Comparison of ENCODE assay signal across 19 cellular contexts in genomic region chr3:135235541-135235940, GRCh38.
DNase-seq lines count a peak whose midpoint lies in the region; ATAC-seq and TF ChIP-seq lines count a peak whose summit lies in the region.
"Had no signal": no experiment of that assay in that cellular context is flagged by ENCODE, and none has a peak within 500 bp of the region (broad histone marks: within the 10 kb centered on the region; RNA-seq: fewer than 3 reads in every experiment).

No MANE protein-coding gene starts in this region.

- TF ChIP-seq CTCF in endodermal cell (conservative IDR thresholded peaks at IDR 0.05) = no peak
- no peak for TF ChIP-seq CTCF in vagina (IDR thresholded peaks at IDR 0.05)
- TF ChIP-seq CTCF in glutamatergic neuron (IDR thresholded peaks at IDR 0.05; ENCODE audit: partially characterized antibody, unreplicated experiment) = no peak

- H4K5ac ChIP-seq in mesendoderm (ENCODE audit: low read length) = no peak overlapping the region

- H3K36me3 ChIP-seq in endodermal cell (ENCODE audit: control insufficient read depth, insufficient read depth, low read length) (no peaks in the 10 kb centered on the region), mesendoderm (ENCODE audit: control insufficient read depth, insufficient read depth, low read length) (no peaks in the 10 kb centered on the region), vagina (no peaks in the 10 kb centered on the region)
- H3K36me3 ChIP-seq: BE2C, BLaER1 had no signal

- H3K79me1 ChIP-seq in mesendoderm (ENCODE audit: low read length) = no peaks in the 10 kb centered on the region

- no peak overlapping the region for H3K4me2 ChIP-seq in mesendoderm (ENCODE audit: low read length)
- H3K4me2 ChIP-seq: BLaER1 had no signal

- H3K4me1 ChIP-seq in endodermal cell (ENCODE audit: control insufficient read depth, insufficient read depth, low read length) (peaks cover 3% of the 10 kb centered on the region), mesendoderm (ENCODE audit: control insufficient read depth, low read depth, low read length) (no peaks in the 10 kb centered on the region), vagina (no peaks in the 10 kb centered on the region)
- H3K4me1 ChIP-seq: BLaER1 had no signal

- H3K4me3 Mint-ChIP-seq in endodermal cell (no peak overlapping the region), glutamatergic neuron (ENCODE audit: unreplicated experiment) (no peak overlapping the region)
- H3K4me3 Mint-ChIP-seq: CD14-positive monocyte; CD4-positive, alpha-beta memory T cell; CD4-positive, CD25-positive, alpha-beta regulatory T cell; CD8-positive, alpha-beta memory T cell had no signal

- DNase-seq in endodermal cell (peak; percentile 66), mesendoderm (peak; percentile 41), vagina (ENCODE audit: extremely low spot score in 2 of 2) (peak; percentile 25 to 37), left lobe of liver (ENCODE audit: low spot score) (no peak), occipital lobe (lab: John Stamatoyannopoulos, UW) (no peak), glutamatergic neuron (no peak)
- DNase-seq: 8988T; ACHN; BE2C; C1 segment of cervical spinal cord; CD4-positive, alpha-beta memory T cell; CD4-positive, CD25-positive, alpha-beta regulatory T cell; CD8-positive, alpha-beta memory T cell; COR-L47; DMS79 treated with DMSO at 0.1 percent for 48 hours; GDM1 had no signal

- H3K79me2 ChIP-seq in mesendoderm (ENCODE audit: control insufficient read depth, insufficient read depth, low read length) = no peaks in the 10 kb centered on the region

- peaks cover 14% of the 10 kb centered on the region for H3K27me3 Mint-ChIP-seq in endodermal cell (ENCODE audit: insufficient read depth)
- H3K27me3 Mint-ChIP-seq in glutamatergic neuron (ENCODE audit: unreplicated experiment) = no peaks in the 10 kb centered on the region
- H3K27me3 Mint-ChIP-seq: CD4-positive, CD25-positive, alpha-beta regulatory T cell had no signal

- ATAC-seq in left lobe of liver = no peak
- ATAC-seq: GM12878 had no signal

- H2AK5ac ChIP-seq in mesendoderm (ENCODE audit: low read length) = no peak overlapping the region

- no peak overlapping the region for H3K9ac ChIP-seq in endodermal cell (ENCODE audit: extremely low read depth, low read length, poor library complexity, severe bottlenecking)
- no peak overlapping the region for H3K9ac ChIP-seq in mesendoderm (ENCODE audit: low read length)
- H3K9ac ChIP-seq: BLaER1 had no signal

- no peak overlapping the region for H2BK5ac ChIP-seq in mesendoderm (ENCODE audit: low read length)

- 83 to 100% methylated on average over 1 to 5 of the region's 5 CpGs for WGBS in endodermal cell (ENCODE audit: insufficient coverage in 1 of 2, insufficient read length in 1 of 2), 2 experiments
- no CpG with 5 or more reads among the region's 5 CpGs for WGBS in mesendoderm (ENCODE audit: extremely low coverage, insufficient coverage, low lambda C conversion rate)

- peaks cover 22% of the 10 kb centered on the region for H3K9me3 ChIP-seq in endodermal cell (ENCODE audit: control insufficient read depth, low read length)
- H3K9me3 ChIP-seq in vagina = no peaks in the 10 kb centered on the region
- H3K9me3 ChIP-seq: BE2C had no signal

- H3K36me3 Mint-ChIP-seq in endodermal cell (ENCODE audit: low read depth) (peaks cover 10% of the 10 kb centered on the region), glutamatergic neuron (ENCODE audit: unreplicated experiment) (peaks cover 8% of the 10 kb centered on the region)
- H3K36me3 Mint-ChIP-seq: CD14-positive monocyte; CD4-positive, alpha-beta memory T cell; CD4-positive, CD25-positive, alpha-beta regulatory T cell; CD8-positive, alpha-beta memory T cell had no signal

- H3K9me3 Mint-ChIP-seq in endodermal cell = peaks cover 37% of the 10 kb centered on the region
- H3K9me3 Mint-ChIP-seq in glutamatergic neuron (ENCODE audit: unreplicated experiment) = peaks cover 2% of the 10 kb centered on the region

- H3K4me1 Mint-ChIP-seq in endodermal cell = peaks cover 17% of the 10 kb centered on the region
- peaks cover 31% of the 10 kb centered on the region for H3K4me1 Mint-ChIP-seq in glutamatergic neuron (ENCODE audit: low read depth, unreplicated experiment)
- H3K4me1 Mint-ChIP-seq: CD4-positive, alpha-beta memory T cell; CD4-positive, CD25-positive, alpha-beta regulatory T cell; CD8-positive, alpha-beta memory T cell had no signal

- no peak overlapping the region for H2BK15ac ChIP-seq in mesendoderm (replicated peaks; ENCODE audit: low read depth)

- H3K27me3 ChIP-seq in endodermal cell (ENCODE audit: control insufficient read depth, insufficient read depth, low read length, poor library complexity, severe bottlenecking) (peaks cover 4% of the 10 kb centered on the region), mesendoderm (ENCODE audit: insufficient read depth, low read length, poor library complexity) (no peaks in the 10 kb centered on the region), vagina (no peaks in the 10 kb centered on the region)
- H3K27me3 ChIP-seq: BE2C, BLaER1 had no signal

- no peak overlapping the region for H3K18ac ChIP-seq in mesendoderm (ENCODE audit: low read length)

- H3K4me3 ChIP-seq in endodermal cell (ENCODE audit: low read length) (peak overlapping the region; percentile 32), mesendoderm (ENCODE audit: low read length) (no peak overlapping the region), vagina (no peak overlapping the region)
- H3K4me3 ChIP-seq: BLaER1, GM12878 had no signal

- TF ChIP-seq POLR2A in vagina (IDR thresholded peaks at IDR 0.05) = no peak

- H4K8ac ChIP-seq in mesendoderm (ENCODE audit: low read depth, low read length) = no peak overlapping the region

- H3K23ac ChIP-seq in mesendoderm (ENCODE audit: low read length) = no peak overlapping the region

- H3K27ac Mint-ChIP-seq in endodermal cell = peak overlapping the region; percentile 22
- H3K27ac Mint-ChIP-seq in glutamatergic neuron (ENCODE audit: unreplicated experiment) = no peak overlapping the region
- H3K27ac Mint-ChIP-seq: CD14-positive monocyte; CD4-positive, alpha-beta memory T cell; CD4-positive, CD25-positive, alpha-beta regulatory T cell; CD8-positive, alpha-beta memory T cell had no signal

- no peak overlapping the region for H3K4ac ChIP-seq in mesendoderm (ENCODE audit: low read depth, low read length)

- no peak overlapping the region for H3K27ac ChIP-seq in endodermal cell (ENCODE audit: low read depth, low read length)
- H3K27ac ChIP-seq in mesendoderm (ENCODE audit: low read depth, low read length) = no peak overlapping the region
- no peak overlapping the region for H3K27ac ChIP-seq in vagina
- H3K27ac ChIP-seq: BLaER1 had no signal

- intact Hi-C loops in vagina (cut with DNase I) = no loop called here

- H3K56ac ChIP-seq in mesendoderm (ENCODE audit: low read length) = no peak overlapping the region

- no peak overlapping the region for H2BK120ac ChIP-seq in mesendoderm (ENCODE audit: low read depth, low read length)

Comparison
In these comparisons a context has a peak if more than half of its experiments do, and no peak if none do; other contexts are left out.
1. DNase-seq: peak in endodermal cell (single experiment), mesendoderm (single experiment) and vagina (2 of 2); none in left lobe of liver (single experiment), occipital lobe (single experiment) and glutamatergic neuron (single experiment).